In genomic region chr16:67430504-67431076, GRCh38 we compare ENCODE assay signal across 6 cellular contexts. TPM values are rescaled to one million over a fixed set of nuclear protein-coding genes. Genes with fewer than 3 reads are reported as not detected.
DNase-seq lines count a peak whose midpoint lies in the region; ATAC-seq and TF ChIP-seq lines count a peak whose summit lies in the region.

No MANE protein-coding gene starts in this region.

- H3K27me3 Mint-ChIP-seq in IgD-negative memory B cell = peaks cover 23% of the 10 kb centered on the region
- peaks cover 25% of the 10 kb centered on the region for H3K27me3 Mint-ChIP-seq in activated T-helper 17 cell treated with anti-CD3 and anti-CD28 coated beads, Interleukin-2, amount 50 U/mL, for 72 hours

- TF ChIP-seq CTCF in lower leg skin (IDR thresholded peaks at IDR 0.05) = no peak

- peak overlapping the region; percentile 62 to 82 (median 78) for H3K4me3 Mint-ChIP-seq in IgD-negative memory B cell
- peak overlapping the region; percentile 72 for H3K4me3 Mint-ChIP-seq in activated T-helper 17 cell treated with anti-CD3 and anti-CD28 coated beads, Interleukin-2, amount 50 U/mL, for 72 hours

- no peaks in the 10 kb centered on the region for H3K9me3 Mint-ChIP-seq in IgD-negative memory B cell
- no peaks in the 10 kb centered on the region for H3K9me3 Mint-ChIP-seq in activated T-helper 17 cell treated with anti-CD3 and anti-CD28 coated beads, Interleukin-2, amount 50 U/mL, for 72 hours

- peak overlapping the region in 1 of 3 donors; percentile 27 for H3K27ac Mint-ChIP-seq in IgD-negative memory B cell
- H3K27ac Mint-ChIP-seq in activated T-helper 17 cell treated with anti-CD3 and anti-CD28 coated beads, Interleukin-2, amount 50 U/mL, for 72 hours = no peak overlapping the region

- 4 to 5% methylated on average over 9 to 50 of the region's 61 CpGs for WGBS in lower leg skin, 2 donors

- TF ChIP-seq POLR2A in lower leg skin (IDR thresholded peaks at IDR 0.05) = no peak

- peak; percentile 44 for ATAC-seq in activated T-helper 17 cell treated with anti-CD3 and anti-CD28 coated beads, Interleukin-2, amount 50 U/mL, for 72 hours (replicated peaks)
- ATAC-seq in GM18909 (IDR thresholded peaks at IDR 0.05; ENCODE audit: poor library complexity, unreplicated experiment) (no peak), HG03139 (IDR thresholded peaks at IDR 0.05; ENCODE audit: unreplicated experiment) (no peak)

- H3K36me3 Mint-ChIP-seq in IgD-negative memory B cell = no peaks in the 10 kb centered on the region
- no peaks in the 10 kb centered on the region for H3K36me3 Mint-ChIP-seq in activated T-helper 17 cell treated with anti-CD3 and anti-CD28 coated beads, Interleukin-2, amount 50 U/mL, for 72 hours (ENCODE audit: low read depth)

- intact Hi-C loops in lower leg skin (cut with DNase I; ENCODE audit: low total_unique reads) = no loop called here

- DNase-seq in lower leg skin (ENCODE audit: low spot score in 2 of 2) (no peak), AG08396 (ENCODE audit: low spot score) (no peak)

- H3K4me1 Mint-ChIP-seq in IgD-negative memory B cell = peaks cover 0 to 18% (median 14%) of the 10 kb centered on the region in 3 donors
- no peaks in the 10 kb centered on the region for H3K4me1 Mint-ChIP-seq in activated T-helper 17 cell treated with anti-CD3 and anti-CD28 coated beads, Interleukin-2, amount 50 U/mL, for 72 hours

- peak overlapping the region; percentile 17 for H3K4me3 ChIP-seq in lower leg skin (ENCODE audit: low read depth, poor library complexity, severe bottlenecking)

RNA-seq across cellular contexts. Expression of gene HSD11B2, which starts 0.3 kb away (rescaled TPM):
- not detected for polyA plus RNA-seq in IgD-negative memory B cell
- total RNA-seq in activated T-helper 17 cell treated with anti-CD3 and anti-CD28 coated beads, Interleukin-2, amount 50 U/mL, for 72 hours = 1 to 10 TPM in 1 of 2 donors, under 1 TPM in 1; 0.21 to 1.4 TPM
- total RNA-seq in lower leg skin = 100 to 1,000 TPM in 1 of 4 donors, 10 to 100 TPM in 3; 63.2 to 121 (median 80.8) TPM

RNA-seq across cellular contexts. Expression of gene ZDHHC1, which starts 14.3 kb away (rescaled TPM):
- polyA plus RNA-seq in IgD-negative memory B cell = 0.33 TPM
- total RNA-seq in activated T-helper 17 cell treated with anti-CD3 and anti-CD28 coated beads, Interleukin-2, amount 50 U/mL, for 72 hours = under 1 TPM; 0.52 to 0.74 TPM
- total RNA-seq in lower leg skin = 10 to 100 TPM; 15.1 to 24.7 (median 21.4) TPM

RNA-seq across cellular contexts. Expression of gene TPPP3, which starts 37.3 kb away (rescaled TPM):
- not detected for polyA plus RNA-seq in IgD-negative memory B cell
- under 1 TPM in 1 of 2 donors, not detected in 1; 0.19 TPM for total RNA-seq in activated T-helper 17 cell treated with anti-CD3 and anti-CD28 coated beads, Interleukin-2, amount 50 U/mL, for 72 hours
- 100 to 1,000 TPM in 2 of 4 donors, 10 to 100 TPM in 2; 29.6 to 197 (median 89.7) TPM for total RNA-seq in lower leg skin

RNA-seq across cellular contexts. Expression of gene ATP6V0D1, which starts 50.4 kb away (rescaled TPM):
- polyA plus RNA-seq in IgD-negative memory B cell = 160 TPM
- total RNA-seq in activated T-helper 17 cell treated with anti-CD3 and anti-CD28 coated beads, Interleukin-2, amount 50 U/mL, for 72 hours = 10 to 100 TPM; 20.6 to 42.1 TPM
- 100 to 1,000 TPM; 114 to 141 (median 131) TPM for total RNA-seq in lower leg skin

RNA-seq across cellular contexts. Expression of gene AGRP, which starts 52.8 kb away (rescaled TPM):
- polyA plus RNA-seq in IgD-negative memory B cell = not detected
- not detected for total RNA-seq in activated T-helper 17 cell treated with anti-CD3 and anti-CD28 coated beads, Interleukin-2, amount 50 U/mL, for 72 hours
- not detected for total RNA-seq in lower leg skin

Comparison
In these comparisons a context has a peak if more than half of its experiments do, and no peak if none do; other contexts are left out.
1. RNA of gene HSD11B2, which starts 0.3 kb away (total RNA-seq): 63.2 to 121 TPM in lower leg skin; 0.21 to 1.4 TPM in activated T-helper 17 cell treated with anti-CD3 and anti-CD28 coated beads, Interleukin-2, amount 50 U/mL, for 72 hours; every median in the first group is over 10 times any median in the second.
2. RNA of gene ZDHHC1, which starts 14.3 kb away (total RNA-seq): 15.1 to 24.7 TPM in lower leg skin; 0.52 to 0.74 TPM in activated T-helper 17 cell treated with anti-CD3 and anti-CD28 coated beads, Interleukin-2, amount 50 U/mL, for 72 hours; every median in the first group is over 4 times any median in the second.
3. RNA of gene TPPP3, which starts 37.3 kb away (total RNA-seq): 29.6 to 197 TPM in lower leg skin; 0.19 TPM in activated T-helper 17 cell treated with anti-CD3 and anti-CD28 coated beads, Interleukin-2, amount 50 U/mL, for 72 hours; every median in the first group is over 10 times any median in the second.